In the genomic region with DNA sequence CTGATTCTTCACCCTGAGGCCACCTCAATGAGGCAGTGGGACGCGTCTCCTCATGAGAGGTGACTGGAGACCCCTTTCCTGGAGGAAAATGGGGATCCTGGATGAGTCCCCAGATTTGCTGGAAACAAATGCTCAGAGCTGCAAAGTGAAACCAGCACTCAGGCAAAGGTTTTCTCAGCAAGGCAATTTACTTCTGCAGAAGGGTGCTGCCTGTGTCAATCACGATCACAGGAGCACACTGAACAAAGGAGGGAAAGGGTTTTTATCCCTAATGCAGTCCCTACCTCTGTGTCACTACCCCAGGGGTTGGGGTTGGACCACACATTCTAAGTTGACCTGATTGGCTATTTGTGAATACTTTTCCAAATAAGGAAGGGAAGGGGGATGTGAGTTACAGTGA, we compare ENCODE assay signal across 1 cellular context.
TF ChIP-seq lines count a peak whose summit lies in the region.

No MANE protein-coding gene starts in this region.

TF ChIP-seq in K562, 482 proteins besides CTCF, POLR2A, EP300 and RAD21 (continued from another document):
- no peak for TF ChIP-seq ZBTB1 (CRISPR knock-in tag; IDR thresholded peaks at IDR 0.05; ENCODE audit: borderline replicate concordance, low read depth)
- no peak for TF ChIP-seq HDAC8 (tag; IDR thresholded peaks at IDR 0.05)
- no peak for TF ChIP-seq ETV6 (IDR thresholded peaks at IDR 0.05; ENCODE audit: borderline replicate concordance in 1 of 2, low read depth in 2 of 2, low read length in 1 of 2)
- TF ChIP-seq ETV6 (CRISPR knock-in tag; IDR thresholded peaks at IDR 0.05; ENCODE audit: borderline replicate concordance): no peak
- no peak for TF ChIP-seq SREBF2 (CRISPR knock-in tag; IDR thresholded peaks at IDR 0.05)
- TF ChIP-seq ZKSCAN3 (CRISPR knock-in tag; IDR thresholded peaks at IDR 0.05): no peak
- no peak for TF ChIP-seq NFIC (IDR thresholded peaks at IDR 0.05)
- TF ChIP-seq ZNF134 (CRISPR knock-in tag; conservative IDR thresholded peaks at IDR 0.05): no peak
- no peak for TF ChIP-seq HCFC1 (IDR thresholded peaks at IDR 0.05; ENCODE audit: low read depth, low read length)
- TF ChIP-seq C11orf30 (IDR thresholded peaks at IDR 0.05; ENCODE audit: low read depth): no peak
- TF ChIP-seq NCOA1 (IDR thresholded peaks at IDR 0.05; ENCODE audit: low read depth): no peak
- 0 out of 3 replicates have a peak, but pooled peaks of 1 of the 2 experiments have one; percentile 43 for TF ChIP-seq CBX3 (IDR thresholded peaks at IDR 0.05; ENCODE audit: borderline replicate concordance in 1 of 2, low read length in 2 of 2)
- TF ChIP-seq ZNF76 (CRISPR knock-in tag; IDR thresholded peaks at IDR 0.05; ENCODE audit: borderline replicate concordance): no peak
- TF ChIP-seq RBM14 (IDR thresholded peaks at IDR 0.05; ENCODE audit: borderline replicate concordance, insufficient read depth, low read depth, low read length): no peak
- TF ChIP-seq CBX1 (IDR thresholded peaks at IDR 0.05; ENCODE audit: low read depth): no peak
- no peak for TF ChIP-seq SMARCC2 (IDR thresholded peaks at IDR 0.05; ENCODE audit: low read depth)
- TF ChIP-seq ADNP (tag; IDR thresholded peaks at IDR 0.05): no peak
- TF ChIP-seq, protein P1, sequence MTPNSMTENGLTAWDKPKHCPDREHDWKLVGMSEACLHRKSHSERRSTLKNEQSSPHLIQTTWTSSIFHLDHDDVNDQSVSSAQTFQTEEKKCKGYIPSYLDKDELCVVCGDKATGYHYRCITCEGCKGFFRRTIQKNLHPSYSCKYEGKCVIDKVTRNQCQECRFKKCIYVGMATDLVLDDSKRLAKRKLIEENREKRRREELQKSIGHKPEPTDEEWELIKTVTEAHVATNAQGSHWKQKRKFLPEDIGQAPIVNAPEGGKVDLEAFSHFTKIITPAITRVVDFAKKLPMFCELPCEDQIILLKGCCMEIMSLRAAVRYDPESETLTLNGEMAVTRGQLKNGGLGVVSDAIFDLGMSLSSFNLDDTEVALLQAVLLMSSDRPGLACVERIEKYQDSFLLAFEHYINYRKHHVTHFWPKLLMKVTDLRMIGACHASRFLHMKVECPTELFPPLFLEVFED (CRISPR knock-in tag; conservative IDR thresholded peaks at IDR 0.05): no peak
